In genomic region chr12:114671321-114671663, GRCh38 we compare ENCODE assay signal across 14 cellular contexts. TPM values are rescaled to one million over a fixed set of nuclear protein-coding genes. Genes with fewer than 3 reads are reported as not detected.
DNase-seq lines count a peak whose midpoint lies in the region; ATAC-seq, FAIRE-seq and TF ChIP-seq lines count a peak whose summit lies in the region.
"Had no signal": no experiment of that assay in that cellular context is flagged by ENCODE, and none has a peak within 500 bp of the region (broad histone marks: within the 10 kb centered on the region; RNA-seq: fewer than 3 reads in every experiment).

No MANE protein-coding gene starts in this region.

- FAIRE-seq in astrocyte (lab: Jason Lieb, UNC): no peak

- intact Hi-C loops in psoas muscle (cut with DNase I): loop anchor here in 1 of 2 donors (10.0 kb wide), 1 partner anchor 664 kb away; no protein-coding TSS in a partner anchor

- H3K27me3 ChIP-seq in astrocyte (ENCODE audit: insufficient read depth, low read length) (peaks cover 9% of the 10 kb centered on the region), lung (ENCODE audit: control insufficient read depth, insufficient read depth) (no peaks in the 10 kb centered on the region), psoas muscle (ENCODE audit: insufficient read depth in 3 of 3, low read length in 2 of 3) (peaks cover 4 to 18% (median 5%) of the 10 kb centered on the region in 3 donors)

- H3K4me3 Mint-ChIP-seq in HFFc6 (peak overlapping the region; percentile 99), astrocyte (ENCODE audit: unreplicated experiment) (no peak overlapping the region), type B pancreatic cell (peak overlapping the region; percentile 88)
- H3K4me3 Mint-ChIP-seq: activated CD4-positive, alpha-beta memory T cell treated with anti-CD3 and anti-CD28 coated beads, Interleukin-2, amount 10 ng/mL, durations not matched to agents 7 days and 5 days; CD4-positive, alpha-beta T cell had no signal

- TF ChIP-seq CTCF in HFFc6 (IDR thresholded peaks at IDR 0.05): no peak
- TF ChIP-seq CTCF in astrocyte (IDR thresholded peaks at IDR 0.05; ENCODE audit: insufficient read depth, low read depth, low read length): no peak
- TF ChIP-seq CTCF in lung (IDR thresholded peaks at IDR 0.05; ENCODE audit: control extremely low read depth, extremely low read depth): no peak
- TF ChIP-seq CTCF in type B pancreatic cell (conservative IDR thresholded peaks at IDR 0.05): no peak
- no peak for TF ChIP-seq CTCF in psoas muscle (IDR thresholded peaks at IDR 0.05)

- DNase-seq in HFFc6 (no peak), astrocyte (ENCODE audit: low read depth) (no peak), lung (ENCODE audit: low spot score) (no peak), type B pancreatic cell (ENCODE audit: extremely low spot score, unreplicated experiment) (no peak), psoas muscle (no peak)
- DNase-seq: activated CD4-positive, alpha-beta memory T cell treated with anti-CD3 and anti-CD28 coated beads, Interleukin-2, amount 10 ng/mL, durations not matched to agents 7 days and 5 days; anterior cingulate cortex; CD4-positive, alpha-beta T cell; dermis blood vessel endothelial cell; midbrain; SJCRH30; substantia nigra had no signal

- H3K4me1 ChIP-seq in astrocyte (ENCODE audit: insufficient read depth, low read length): peaks cover 33% of the 10 kb centered on the region
- peaks cover 0 to 5% of the 10 kb centered on the region in 2 donors for H3K4me1 ChIP-seq in lung (ENCODE audit: control insufficient read depth in 2 of 2, insufficient read depth in 2 of 2, low read length in 2 of 2)
- H3K4me1 ChIP-seq in psoas muscle: no peaks in the 10 kb centered on the region
- H3K4me1 ChIP-seq: SJCRH30 had no signal

- H3K9me3 Mint-ChIP-seq in HFFc6: no peaks in the 10 kb centered on the region
- peaks cover 15% of the 10 kb centered on the region for H3K9me3 Mint-ChIP-seq in astrocyte (ENCODE audit: unreplicated experiment)
- no peaks in the 10 kb centered on the region for H3K9me3 Mint-ChIP-seq in type B pancreatic cell
- H3K9me3 Mint-ChIP-seq: activated CD4-positive, alpha-beta memory T cell treated with anti-CD3 and anti-CD28 coated beads, Interleukin-2, amount 10 ng/mL, durations not matched to agents 7 days and 5 days; CD4-positive, alpha-beta T cell had no signal

- H3K4me3 ChIP-seq in astrocyte (ENCODE audit: insufficient read depth, low read depth, low read length): peak overlapping the region; percentile 31
- peak overlapping the region; percentile 50 for H3K4me3 ChIP-seq in lung
- no peak overlapping the region for H3K4me3 ChIP-seq in psoas muscle
- H3K4me3 ChIP-seq: SJCRH30 had no signal

- H3K27me3 Mint-ChIP-seq in HFFc6 (ENCODE audit: insufficient read depth) (peaks cover 35% of the 10 kb centered on the region), astrocyte (ENCODE audit: low read depth, unreplicated experiment) (peaks cover 84% of the 10 kb centered on the region), type B pancreatic cell (peaks cover 67% of the 10 kb centered on the region)

- no peak overlapping the region for H2AFZ ChIP-seq in astrocyte (ENCODE audit: low read depth, low read length)

- H3K27ac Mint-ChIP-seq in HFFc6 (peak overlapping the region; percentile 99), astrocyte (ENCODE audit: unreplicated experiment) (no peak overlapping the region), type B pancreatic cell (peak overlapping the region; percentile 88)
- H3K27ac Mint-ChIP-seq: activated CD4-positive, alpha-beta memory T cell treated with anti-CD3 and anti-CD28 coated beads, Interleukin-2, amount 10 ng/mL, durations not matched to agents 7 days and 5 days; CD4-positive, alpha-beta T cell had no signal

- peak overlapping the region; percentile 94 for H3K4me2 ChIP-seq in astrocyte (ENCODE audit: low read length)

- H4K20me1 ChIP-seq in astrocyte (ENCODE audit: insufficient read depth, low read length): peaks cover 10% of the 10 kb centered on the region

- WGBS in lung, 2 donors: 15 to 16% methylated on average over 8 of the region's 8 CpGs
- WGBS in psoas muscle, 3 donors: 63 to 65% (median 65%) methylated on average over 8 of the region's 8 CpGs

- H3K27ac ChIP-seq in astrocyte (ENCODE audit: low read depth, low read length): peak overlapping the region; percentile 69
- peak overlapping the region in 1 of 2 donors; percentile 67 for H3K27ac ChIP-seq in lung (ENCODE audit: low read depth in 1 of 2, low read length in 1 of 2)
- no peak overlapping the region for H3K27ac ChIP-seq in psoas muscle
- H3K27ac ChIP-seq: SJCRH30 had no signal

- H3K36me3 ChIP-seq in astrocyte (ENCODE audit: insufficient read depth, low read length) (peaks cover 4% of the 10 kb centered on the region), lung (ENCODE audit: control insufficient read depth in 2 of 2, insufficient read depth in 2 of 2, low read length in 2 of 2) (peaks cover 4 to 11% of the 10 kb centered on the region in 2 donors), psoas muscle (ENCODE audit: insufficient read depth in 1 of 2, low read depth in 1 of 2) (peaks cover 3 to 48% of the 10 kb centered on the region in 2 donors)
- H3K36me3 ChIP-seq: SJCRH30 had no signal

- H3K9ac ChIP-seq in astrocyte (ENCODE audit: low read length): peak overlapping the region; percentile 67

- H3K36me3 Mint-ChIP-seq in HFFc6 (ENCODE audit: low read depth): peaks cover 64% of the 10 kb centered on the region
- H3K36me3 Mint-ChIP-seq in astrocyte (ENCODE audit: low read depth, unreplicated experiment): peaks cover 2% of the 10 kb centered on the region
- H3K36me3 Mint-ChIP-seq in type B pancreatic cell: peaks cover 39% of the 10 kb centered on the region

- H3K79me2 ChIP-seq in astrocyte (ENCODE audit: insufficient read depth, low read length): peaks cover 51% of the 10 kb centered on the region

- ATAC-seq in lung (ENCODE audit: insufficient read depth, low FRiP score): no peak
- no peak for ATAC-seq in psoas muscle
- no peak for ATAC-seq in HG02763 (IDR thresholded peaks at IDR 0.05; ENCODE audit: unreplicated experiment)
- no peak for ATAC-seq in HG03354 (IDR thresholded peaks at IDR 0.05; ENCODE audit: poor library complexity, severe bottlenecking, unreplicated experiment)

- peaks cover 85% of the 10 kb centered on the region for H3K4me1 Mint-ChIP-seq in HFFc6 (ENCODE audit: low read depth)
- H3K4me1 Mint-ChIP-seq in astrocyte (ENCODE audit: low read depth, unreplicated experiment): peaks cover 5% of the 10 kb centered on the region
- H3K4me1 Mint-ChIP-seq in type B pancreatic cell (ENCODE audit: unreplicated experiment): peaks cover 60% of the 10 kb centered on the region

- H3K9me3 ChIP-seq in astrocyte (ENCODE audit: insufficient read depth, low read depth, low read length): no peaks in the 10 kb centered on the region
- peaks cover 0 to 5% of the 10 kb centered on the region in 2 donors for H3K9me3 ChIP-seq in lung (ENCODE audit: control insufficient read depth in 2 of 2, insufficient read depth in 1 of 2, low read length in 1 of 2)
- H3K9me3 ChIP-seq in psoas muscle: no peaks in the 10 kb centered on the region
- H3K9me3 ChIP-seq: SJCRH30 had no signal

RNA-seq across cellular contexts. Expression of gene TBX3, which starts 12.7 kb away (rescaled TPM):
- 100 to 1,000 TPM; 108 to 145 (median 127) TPM for total RNA-seq in HFFc6 (2021; fragmentation: NEBNext Ultra II Directional; extraction: Animal tissue kit (Norgen Biotek cat#: 25700))
- 1.1 and 2.0 TPM in 2 replicates for total RNA-seq in astrocyte
- 100 to 1,000 TPM in 1 of 2 donors, 10 to 100 TPM in 1; 48.4 to 126 TPM for total RNA-seq in lung
- polyA plus RNA-seq in lung: 10 to 100 TPM; 19.3 to 30.8 TPM
- 102 and 130 TPM in 2 replicates for total RNA-seq in type B pancreatic cell (ENCODE audit: low replicate concordance)
- 10 to 100 TPM in 3 of 4 donors, 1 to 10 TPM in 1; 7.4 to 50.8 (median 30.8) TPM for total RNA-seq in psoas muscle
- 10 to 100 TPM in 1 of 3 donors, 1 to 10 TPM in 2; 5.0 to 15.8 (median 9.8) TPM for polyA plus RNA-seq in psoas muscle
- total RNA-seq: activated CD4-positive, alpha-beta memory T cell treated with anti-CD3 and anti-CD28 coated beads, Interleukin-2, amount 10 ng/mL, durations not matched to agents 7 days and 5 days; SJCRH30 had no signal
